ENCODE assay signal across 10 cellular contexts in genomic region chr10:42951486-42952251, GRCh38.
A peak's percentile ranks its signal among the peaks of the same experiment; 100 is the strongest.
DNase-seq lines count a peak whose midpoint lies in the region; ATAC-seq, FAIRE-seq and TF ChIP-seq lines count a peak whose summit lies in the region.
"Had no signal": no experiment of that assay in that cellular context is flagged by ENCODE, and none has a peak within 500 bp of the region (broad histone marks: within the 10 kb centered on the region; RNA-seq: fewer than 3 reads in every experiment).

No MANE protein-coding gene starts in this region.

- H3K4me3 ChIP-seq in HEK293 (ENCODE audit: low read depth, low read length) = peak overlapping the region; percentile 11
- H3K4me3 ChIP-seq in K562 = no peak overlapping the region
- H3K4me3 ChIP-seq in iPS-18a (ENCODE audit: low read length) = peak overlapping the region; percentile 55

- no peak for TF ChIP-seq CTCF in HEK293 (tag by site-specific recombination; IDR thresholded peaks at IDR 0.05)
- no peak for TF ChIP-seq CTCF in K562 (IDR thresholded peaks at IDR 0.05 in 2 of 3, conservative IDR thresholded peaks at IDR 0.05 in 1 of 3; ENCODE audit: insufficient read depth in 2 of 3, low read depth in 1 of 3, low read length in 3 of 3)

- H3K27ac ChIP-seq in HEK293 (ENCODE audit: extremely low read depth, low read depth, low read length) = no peak overlapping the region; the same call in 1 of the 2 replicates
- no peak overlapping the region for H3K27ac ChIP-seq in K562 (ENCODE audit: extremely low read depth, low read depth, low read length)
- no peak overlapping the region for H3K27ac ChIP-seq in iPS-18a (ENCODE audit: low read length)

- no peaks in the 10 kb centered on the region for H4K20me1 ChIP-seq in K562 (replicated peaks; ENCODE audit: control insufficient read depth, insufficient read depth, low read length)

- H3K9me1 ChIP-seq in K562 (ENCODE audit: control insufficient read depth, insufficient read depth, low read length) = no peaks in the 10 kb centered on the region

- no peaks in the 10 kb centered on the region for H3K79me2 ChIP-seq in K562 (ENCODE audit: control insufficient read depth, insufficient read depth, low read length)

- H3K9me3 ChIP-seq in HEK293 (ENCODE audit: control insufficient read depth, insufficient read depth, low read depth, low read length) (no peaks in the 10 kb centered on the region), K562 (replicated peaks; ENCODE audit: control insufficient read depth, insufficient read depth, low read depth, low read length) (no peaks in the 10 kb centered on the region), iPS-18a (ENCODE audit: control insufficient read depth, low read depth, low read length) (no peaks in the 10 kb centered on the region)

- TF ChIP-seq EP300 in K562 (IDR thresholded peaks at IDR 0.05; ENCODE audit: low read length) = no peak

- H3K4me1 ChIP-seq in HEK293 (ENCODE audit: control insufficient read depth, insufficient read depth, low read length) = no peaks in the 10 kb centered on the region
- H3K4me1 ChIP-seq in K562 (replicated peaks in 1 of 2; ENCODE audit: control insufficient read depth in 2 of 2, insufficient read depth in 2 of 2, low read length in 2 of 2) = peaks cover 0 to 13% of the 10 kb centered on the region in 2 experiments; a peak in 2 of 5 replicates
- H3K4me1 ChIP-seq in iPS-18a (ENCODE audit: control insufficient read depth, low read depth, low read length) = peaks cover 15% of the 10 kb centered on the region

- no peak overlapping the region for H3K4me2 ChIP-seq in K562 (ENCODE audit: insufficient read depth, low read length)

- 3% methylated on average over 30 of the region's 39 CpGs for WGBS in K562 (ENCODE audit: insufficient coverage, low coverage, missing lambda C conversion rate)

- peak; percentile 77 for ATAC-seq in K562

- H3K9ac ChIP-seq in K562 (ENCODE audit: insufficient read depth in 1 of 2, low read depth in 2 of 2, low read length in 2 of 2) (peak overlapping the region in 1 of 2 experiments; percentile 31; a peak in 1 of 4 replicates), iPS-18a (ENCODE audit: low read length) (no peak overlapping the region)

- BruUV-seq in K562 (replicated peaks; lab: Mats Ljungman, UMichigan) = no TSS peak

- in situ Hi-C loops in K562 (cut with MboI) = no loop called here

- FAIRE-seq in K562 (lab: Jason Lieb, UNC) = no peak

- DNase-seq in K562 (ENCODE audit: extremely low read depth in 1 of 4, low spot score in 3 of 4) = peak in 1 of 4 experiments; percentile 11
- DNase-seq in retina = peak; percentile 64
- no peak for DNase-seq in LoVo (ENCODE audit: low spot score)
- DNase-seq in putamen (ENCODE audit: low spot score) = no peak
- DNase-seq in MV-4-11 (lab: John Stamatoyannopoulos, UW) = no peak
- DNase-seq in hepatic stellate cell (ENCODE audit: low spot score) = no peak
- DNase-seq: DND-41; NK-92 treated with Interleukin-12 subunit alpha and Interleukin-12 subunit beta, amount 100 ng/mL, for 24 hours had no signal

- intact Hi-C loops in K562 (cut with micrococcal nuclease) = no loop called here

- CTCF ChIA-PET in HEK293 (lab: Yijun Ruan, JAX) (interaction anchor here (0.6 to 1.4 kb wide), 2 partner anchors 127 to 185 kb away, joined by 3 to 4 read pairs; no protein-coding TSS in a partner anchor), K562 (lab: Yijun Ruan, JAX; ENCODE audit: low intra/inter-chr PET ratio) (no interaction called here)

- no peak for TF ChIP-seq RAD21 in K562 (CRISPR knock-in tag; conservative IDR thresholded peaks at IDR 0.05 in 1 of 2, IDR thresholded peaks at IDR 0.05 in 1 of 2)

- no peak overlapping the region for H2AFZ ChIP-seq in K562 (ENCODE audit: low read depth, low read length)

- no peaks in the 10 kb centered on the region for H3K36me3 ChIP-seq in HEK293 (ENCODE audit: control insufficient read depth in 2 of 2, insufficient read depth in 1 of 2, low read length in 2 of 2)
- H3K36me3 ChIP-seq in K562 (ENCODE audit: control insufficient read depth, insufficient read depth, low read length) = no peaks in the 10 kb centered on the region
- H3K36me3 ChIP-seq in iPS-18a (ENCODE audit: control insufficient read depth, low read depth, low read length) = no peaks in the 10 kb centered on the region

- no peak for TF ChIP-seq POLR2A in K562 (conservative IDR thresholded peaks at IDR 0.05)

- H3K27me3 ChIP-seq in K562 (ENCODE audit: control insufficient read depth in 2 of 2, insufficient read depth in 2 of 2, low read length in 2 of 2) (peaks cover 7 to 27% of the 10 kb centered on the region in 2 experiments), iPS-18a (ENCODE audit: control insufficient read depth, insufficient read depth, low read length) (peaks cover 11% of the 10 kb centered on the region)

- POLR2A ChIA-PET in HEK293 (lab: Yijun Ruan, JAX) (interaction anchor here (1.1 kb wide), 1 partner anchor 25 kb away, joined by 3 read pairs; no protein-coding TSS in a partner anchor), K562 (lab: Yijun Ruan, JAX) (interaction anchor here (2.2 kb wide), 1 partner anchor 17 kb away, joined by 8 read pairs; no protein-coding TSS in a partner anchor)

TF ChIP-seq in HEK293, 187 proteins besides CTCF, POLR2A, EP300 and RAD21:
- no peak for TF ChIP-seq ZNF701 (tag by site-specific recombination; IDR thresholded peaks at IDR 0.05)
- no peak for TF ChIP-seq ZNF398 (tag by site-specific recombination; IDR thresholded peaks at IDR 0.05)
- no peak for TF ChIP-seq OVOL3 (tag by site-specific recombination; IDR thresholded peaks at IDR 0.05)

TF ChIP-seq in K562, 482 proteins besides CTCF, POLR2A, EP300 and RAD21:
- TF ChIP-seq TFAP4 (CRISPR knock-in tag; IDR thresholded peaks at IDR 0.05; ENCODE audit: borderline replicate concordance) = no peak
- 0 out of 2 replicates have a peak, but pooled peaks have one; percentile 11 for TF ChIP-seq MEF2A (IDR thresholded peaks at IDR 0.05; ENCODE audit: control insufficient read depth, low read depth, low read length)
- no peak for TF ChIP-seq ZC3H11A (IDR thresholded peaks at IDR 0.05; ENCODE audit: low read depth, low read length)
- peak; percentile 39; the same call in 1 of the 2 replicates for TF ChIP-seq EGR1 (conservative IDR thresholded peaks at IDR 0.05)
- TF ChIP-seq IFI16 (CRISPR knock-in tag; IDR thresholded peaks at IDR 0.05) = no peak
- no peak for TF ChIP-seq ATF2 (CRISPR knock-in tag; IDR thresholded peaks at IDR 0.05)
- TF ChIP-seq SMARCC2 (IDR thresholded peaks at IDR 0.05; ENCODE audit: low read depth) = no peak
- TF ChIP-seq NFIC (IDR thresholded peaks at IDR 0.05) = peak; percentile 63
